Comparison of ENCODE assay signal across 8 cellular contexts in genomic region chr2:96636772-96637171, GRCh38. TPM values are rescaled to one million over a fixed set of nuclear protein-coding genes. Genes with fewer than 3 reads are reported as not detected.
DNase-seq lines count a peak whose midpoint lies in the region; ATAC-seq and TF ChIP-seq lines count a peak whose summit lies in the region.

No MANE protein-coding gene starts in this region.

- in situ Hi-C loops in mammary epithelial cell (cut with MboI; ENCODE audit: low sequenced_read_pairs in 2 of 2) (no loop called here), G401 (cut with HindIII; ENCODE audit: low sequenced_read_pairs) (no loop called here)

- DNase-seq in A673 (ENCODE audit: low spot score) (peak; percentile 17), mammary epithelial cell (peak; percentile 9), mesothelial cell of epicardium (ENCODE audit: low spot score in 2 of 2, unreplicated experiment in 2 of 2) (no peak), G401 (ENCODE audit: low spot score) (no peak), GM19240 (ENCODE audit: insufficient read length, low spot score) (no peak), H7 (no peak)
- DNase-seq in Jurkat, Clone E6-1 (ENCODE audit: low read depth, low spot score): no peak

- peaks cover 21% of the 10 kb centered on the region for H3K4me1 ChIP-seq in A673 (ENCODE audit: insufficient read depth, low read length, poor library complexity, severe bottlenecking)
- H3K4me1 ChIP-seq in mammary epithelial cell (ENCODE audit: insufficient read depth, low read length): peaks cover 8% of the 10 kb centered on the region

- H3K4me2 ChIP-seq in mammary epithelial cell (ENCODE audit: insufficient read depth, low read depth, low read length): peak overlapping the region; percentile 83

- H3K9me3 ChIP-seq in A673 (ENCODE audit: low read depth, low read length, poor library complexity, severe bottlenecking): no peaks in the 10 kb centered on the region
- H3K9me3 ChIP-seq in mammary epithelial cell (replicated peaks; ENCODE audit: insufficient read depth, low read length): no peaks in the 10 kb centered on the region

- H3K27me3 ChIP-seq in A673 (replicated peaks; ENCODE audit: insufficient read depth, low read depth, low read length, poor library complexity) (no peaks in the 10 kb centered on the region), mammary epithelial cell (ENCODE audit: insufficient read depth, low read length) (no peaks in the 10 kb centered on the region), H7 (ENCODE audit: control insufficient read depth, insufficient read depth, low read length) (no peaks in the 10 kb centered on the region)

- H3K9me3 Mint-ChIP-seq in mesothelial cell of epicardium: no peaks in the 10 kb centered on the region

- POLR2A ChIA-PET in A673 (lab: Charles Lee; ENCODE audit: low non-redundant PET): no interaction called here

- ATAC-seq in GM18909 (IDR thresholded peaks at IDR 0.05; ENCODE audit: poor library complexity, unreplicated experiment): no peak

- peak overlapping the region; percentile 98 for H2AFZ ChIP-seq in mammary epithelial cell (ENCODE audit: low read depth, low read length)

- no peaks in the 10 kb centered on the region for H4K20me1 ChIP-seq in mammary epithelial cell (ENCODE audit: insufficient read depth, low read length)

- H3K4me1 Mint-ChIP-seq in mesothelial cell of epicardium: peaks cover 31% of the 10 kb centered on the region

- H3K27ac ChIP-seq in A673 (ENCODE audit: low read depth, low read length, poor library complexity, severe bottlenecking) (peak overlapping the region; percentile 82), mammary epithelial cell (ENCODE audit: insufficient read depth, low read depth, low read length) (peak overlapping the region; percentile 69)

- TF ChIP-seq CTCF in A673 (conservative IDR thresholded peaks at IDR 0.05; ENCODE audit: low read depth, low read length) (no peak), mammary epithelial cell (conservative IDR thresholded peaks at IDR 0.05 in 1 of 2, IDR thresholded peaks at IDR 0.05 in 1 of 2; ENCODE audit: extremely low read depth in 1 of 2, insufficient read depth in 1 of 2, low read depth in 1 of 2, low read length in 2 of 2) (no peak), mesothelial cell of epicardium (IDR thresholded peaks at IDR 0.05; ENCODE audit: unreplicated experiment) (no peak)

- peaks cover 60% of the 10 kb centered on the region for H3K79me2 ChIP-seq in mammary epithelial cell (ENCODE audit: insufficient read depth, low read length)

- H3K4me3 Mint-ChIP-seq in mesothelial cell of epicardium: peak overlapping the region; percentile 92

- peaks cover 21% of the 10 kb centered on the region for H3K36me3 ChIP-seq in A673 (ENCODE audit: insufficient read depth, low read length, poor library complexity, severe bottlenecking)
- H3K36me3 ChIP-seq in mammary epithelial cell (ENCODE audit: insufficient read depth, low read length): peaks cover 3% of the 10 kb centered on the region
- H3K36me3 ChIP-seq in H7 (replicated peaks; ENCODE audit: control insufficient read depth, insufficient read depth, low read length): peaks cover 1% of the 10 kb centered on the region

- peaks cover 14% of the 10 kb centered on the region for H3K36me3 Mint-ChIP-seq in mesothelial cell of epicardium

- intact Hi-C loops in A673 (cut with micrococcal nuclease; ENCODE audit: unreplicated experiment) (loop anchor here (5.0 kb wide), 2 partner anchors 111 to 126 kb away; partner anchors contain the start of gene CNNM4), mammary epithelial cell (cut with micrococcal nuclease) (loop anchor here (1.0 kb wide), 1 partner anchor 104 kb away; the partner anchor contains the start of gene LMAN2L)

- peak overlapping the region; percentile 84 for H3K9ac ChIP-seq in mammary epithelial cell (ENCODE audit: insufficient read depth, low read length)

- BruUV-seq in A673 (replicated peaks; lab: Mats Ljungman, UMichigan) (no TSS peak), mammary epithelial cell (replicated peaks; lab: Mats Ljungman, UMichigan) (no TSS peak)

- peak overlapping the region; percentile 96 for H3K27ac Mint-ChIP-seq in mesothelial cell of epicardium

- H3K4me3 ChIP-seq in A673 (ENCODE audit: low read depth, low read length, poor library complexity, severe bottlenecking) (peak overlapping the region; percentile 93), mammary epithelial cell (replicated peaks in 1 of 3; ENCODE audit: insufficient read depth in 1 of 3, low read depth in 2 of 3, low read length in 3 of 3) (peak overlapping the region; percentile 73 to 87 (median 78)), H7 (ENCODE audit: insufficient read depth, low read depth, low read length) (no peak overlapping the region)
- H3K4me3 ChIP-seq in Jurkat, Clone E6-1 (ENCODE audit: low read length): peak overlapping the region; percentile 71

- CTCF ChIA-PET in A673 (lab: Charles Lee) (no interaction called here), mammary epithelial cell (lab: Charles Lee; ENCODE audit: low non-redundant PET) (no interaction called here)

- no peaks in the 10 kb centered on the region for H3K27me3 Mint-ChIP-seq in mesothelial cell of epicardium (ENCODE audit: low read depth)

- 10% methylated on average over 6 of the region's 10 CpGs for WGBS in mammary epithelial cell (ENCODE audit: low coverage, missing lambda C conversion rate)

- dilution Hi-C loops in mammary epithelial cell (cut with HindIII; ENCODE audit: low sequenced_read_pairs): no loop called here

RNA-seq across cellular contexts. Expression of gene KANSL3, which starts 1.3 kb away (rescaled TPM):
- total RNA-seq in A673 (2021) (71.8 and 77.9 TPM in 2 replicates), mammary epithelial cell (10 to 100 TPM; 33.1 to 36.2 TPM), mesothelial cell of epicardium (66.0 to 70.2 TPM (median 68.1 TPM) in 3 replicates)
- polyA plus RNA-seq in Jurkat, Clone E6-1 (2012; ENCODE audit: insufficient read depth, insufficient read length): 45.8 TPM
- polyA plus RNA-seq in mammary epithelial cell: 13.8 TPM
- 73.1 TPM for polyA minus RNA-seq in mammary epithelial cell
- 17.7 and 33.5 TPM in 2 replicates for total RNA-seq in G401 (2014; rRNA removed; shearing (Covaris generic))
- total RNA-seq in H7 (2014; rRNA removed; shearing (Covaris generic)): 32.3 and 33.5 TPM in 2 replicates

RNA-seq across cellular contexts. Expression of gene FER1L5, which starts 5.8 kb away (rescaled TPM):
- total RNA-seq in A673 (2021): 1.2 TPM in 2 replicates
- polyA plus RNA-seq in Jurkat, Clone E6-1 (2012; ENCODE audit: insufficient read depth, insufficient read length): not detected
- total RNA-seq in mammary epithelial cell: under 1 TPM; 0.17 to 0.28 TPM
- 0.05 TPM for polyA plus RNA-seq in mammary epithelial cell
- polyA minus RNA-seq in mammary epithelial cell: not detected
- total RNA-seq in mesothelial cell of epicardium: 0.91 to 1.4 TPM (median 1.1 TPM) in 3 replicates
- total RNA-seq in G401 (2014; rRNA removed; shearing (Covaris generic)): not detected in 2 replicates
- 0.07 and 0.24 TPM in 2 replicates for total RNA-seq in H7 (2014; rRNA removed; shearing (Covaris generic))

Comparison
In these comparisons a context has a peak if more than half of its experiments do, and no peak if none do; other contexts are left out.
1. DNase-seq: peak in A673 (single experiment) and mammary epithelial cell (single experiment); none in Jurkat, Clone E6-1 (single experiment), mesothelial cell of epicardium (0 of 2), G401 (single experiment), GM19240 (single experiment) and H7 (single experiment).